Comparison of ENCODE assay signal across 8 cellular contexts in genomic region chr3:139427283-139428060, GRCh38. TPM values are rescaled to one million over a fixed set of nuclear protein-coding genes. Genes with fewer than 3 reads are reported as not detected.
DNase-seq lines count a peak whose midpoint lies in the region; ATAC-seq and TF ChIP-seq lines count a peak whose summit lies in the region.

No MANE protein-coding gene starts in this region.

- intact Hi-C loops in spleen (cut with DNase I; ENCODE audit: low total_unique reads), result loop anchor here (5.0 kb wide), 2 partner anchors 135 to 1435 kb away; no protein-coding TSS in a partner anchor

- no peak for TF ChIP-seq POLR2A in spleen (IDR thresholded peaks at IDR 0.05)

- H3K4me3 ChIP-seq in spleen, result no peak overlapping the region

- H3K4me1 ChIP-seq in spleen, result peaks cover 0 to 10% (median 0%) of the 10 kb centered on the region in 6 donors

- ATAC-seq in GM19463 (IDR thresholded peaks at IDR 0.05; ENCODE audit: unreplicated experiment) (peak; percentile 65), HG03460 (IDR thresholded peaks at IDR 0.05; ENCODE audit: unreplicated experiment) (no peak)

- TF ChIP-seq CTCF in spleen (IDR thresholded peaks at IDR 0.05 in 8 of 11, conservative IDR thresholded peaks at IDR 0.05 in 3 of 11), result peak; percentile 53 to 83 (median 77)

- H3K9me3 ChIP-seq in spleen, result no peaks in the 10 kb centered on the region

- no peak overlapping the region for H3K27ac ChIP-seq in spleen

- 41 to 57% (median 51%) methylated on average over 7 of the region's 7 CpGs for WGBS in spleen, 5 donors

- no peaks in the 10 kb centered on the region for H3K27me3 ChIP-seq in spleen (replicated peaks in 1 of 7)

- peaks cover 0 to 32% (median 0%) of the 10 kb centered on the region in 6 donors for H3K36me3 ChIP-seq in spleen

- DNase-seq in DMS53 (lab: John Stamatoyannopoulos, UW) (peak; percentile 80), HS-5 (ENCODE audit: low read depth) (peak; percentile 40), NCI-H748 (lab: John Stamatoyannopoulos, UW; ENCODE audit: unreplicated experiment) (peak; percentile 73), astrocyte of the hippocampus (ENCODE audit: low read depth, low spot score) (peak; percentile 86), iPS DF 19.7 (ENCODE audit: low read depth, low spot score) (peak; percentile 48), spleen (no peak)

RNA-seq across cellular contexts. Expression of gene COPB2, which starts 38.0 kb away (rescaled TPM):
- 100 to 1,000 TPM in 2 of 7 donors, 10 to 100 TPM in 5; 81.0 to 101 (median 94.1) TPM for total RNA-seq in spleen
- polyA plus RNA-seq in spleen, result 10 to 100 TPM; 21.4 to 33.4 (median 24.0) TPM

RNA-seq across cellular contexts. Expression of gene RBP2, which starts 48.8 kb away (rescaled TPM):
- total RNA-seq in spleen, result not detected
- polyA plus RNA-seq in spleen, result 1 to 10 TPM in 1 of 3 donors, not detected in 2; 1.2 TPM
